ENCODE assay signal across 23 cellular contexts in the genomic region with DNA sequence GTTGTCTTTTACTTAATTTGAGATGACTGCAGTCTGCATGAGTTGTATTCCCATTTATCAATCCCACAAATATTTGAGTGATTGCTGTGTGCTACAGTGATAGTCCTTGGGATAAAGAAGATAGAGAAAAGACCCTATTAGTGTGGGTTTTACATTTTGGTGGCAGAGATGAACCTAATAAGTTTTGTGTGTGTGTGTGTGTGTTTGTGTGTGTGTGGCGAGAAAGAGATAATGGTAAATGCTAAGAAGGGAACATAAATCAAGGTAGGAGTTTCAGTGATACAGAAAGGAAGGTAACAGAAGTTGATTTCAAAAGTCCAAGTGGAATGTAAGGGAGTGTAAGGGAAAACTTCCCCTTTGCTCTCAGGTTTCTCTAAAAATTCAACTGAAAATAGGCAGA. TPM values are rescaled to one million over a fixed set of nuclear protein-coding genes. Genes with fewer than 3 reads are reported as not detected.
DNase-seq lines count a peak whose midpoint lies in the region; ATAC-seq, FAIRE-seq and TF ChIP-seq lines count a peak whose summit lies in the region.
"Had no signal": no experiment of that assay in that cellular context is flagged by ENCODE, and none has a peak within 500 bp of the region (broad histone marks: within the 10 kb centered on the region; RNA-seq: fewer than 3 reads in every experiment).

No MANE protein-coding gene starts in this region.

- H3K27ac ChIP-seq in CD4-positive, alpha-beta T cell (ENCODE audit: low read depth, low read length) = no peak overlapping the region
- H3K27ac ChIP-seq in kidney (ENCODE audit: low read depth in 2 of 2, low read length in 2 of 2) (no peak overlapping the region), dorsolateral prefrontal cortex (no peak overlapping the region)
- H3K27ac ChIP-seq: HL-60, tibial artery had no signal

- H3K27me3 ChIP-seq in CD4-positive, alpha-beta T cell (ENCODE audit: control insufficient read depth, insufficient read depth, low read length) = no peaks in the 10 kb centered on the region
- H3K27me3 ChIP-seq in dorsolateral prefrontal cortex = no peaks in the 10 kb centered on the region
- H3K27me3 ChIP-seq: tibial artery had no signal

- H3K9ac ChIP-seq in kidney (ENCODE audit: low read length in 2 of 2) = no peak overlapping the region
- H3K9ac ChIP-seq: SK-N-SH had no signal

- peaks cover 5 to 12% of the 10 kb centered on the region in 2 donors for H3K4me1 ChIP-seq in kidney (ENCODE audit: control insufficient read depth in 1 of 2, insufficient read depth in 1 of 2, low read depth in 1 of 2, low read length in 2 of 2)

- no peaks in the 10 kb centered on the region for H3K9me3 ChIP-seq in CD4-positive, alpha-beta T cell (ENCODE audit: control insufficient read depth, low read length)
- no peaks in the 10 kb centered on the region for H3K9me3 ChIP-seq in kidney (ENCODE audit: control insufficient read depth in 1 of 2, low read length in 2 of 2)
- H3K9me3 ChIP-seq: mucosa of descending colon, SK-N-SH, tibial artery had no signal

- CTCF ChIA-PET in CD4-positive, alpha-beta T cell (lab: Charles Lee) = no interaction called here
- CTCF ChIA-PET in Calu3 (lab: Charles Lee) = no interaction called here

- H3K27me3 Mint-ChIP-seq in CD4-positive, alpha-beta T cell = no peaks in the 10 kb centered on the region
- H3K27me3 Mint-ChIP-seq in Calu3 (ENCODE audit: unreplicated experiment) (no peaks in the 10 kb centered on the region), naive B cell (no peaks in the 10 kb centered on the region)

- POLR2A ChIA-PET in CD4-positive, alpha-beta T cell (lab: Charles Lee) = no interaction called here

- no peak for ATAC-seq in CD4-positive, alpha-beta T cell (ENCODE audit: poor library complexity)
- no peak for ATAC-seq in activated naive CD4-positive, alpha-beta T cell treated with anti-CD3 and anti-CD28 coated beads, Interleukin-2, amount 50 U/mL, for 72 hours
- no peak for ATAC-seq in naive B cell (ENCODE audit: low read depth in 2 of 2)
- ATAC-seq: left cardiac atrium, mucosa of descending colon, Panc1 had no signal

- no peak overlapping the region for H3K4me3 ChIP-seq in kidney (ENCODE audit: low read length in 2 of 2)
- H3K4me3 ChIP-seq in dorsolateral prefrontal cortex = no peak overlapping the region
- H3K4me3 ChIP-seq: mucosa of descending colon, tibial artery had no signal

- peak overlapping the region; percentile 74 for H3K4me3 Mint-ChIP-seq in CD4-positive, alpha-beta T cell
- H3K4me3 Mint-ChIP-seq in Calu3 (ENCODE audit: low read depth, unreplicated experiment) (no peak overlapping the region), naive B cell (peak overlapping the region in 6 of 8 donors; percentile 11 to 97 (median 47))

- intact Hi-C loops in CD4-positive, alpha-beta T cell (cut with DNase I, micrococcal nuclease) = no loop called here
- intact Hi-C loops in Calu3 (cut with micrococcal nuclease; ENCODE audit: unreplicated experiment) (no loop called here), kidney (cut with DNase I) (no loop called here), dorsolateral prefrontal cortex (cut with DNase I) (no loop called here)

- H3K9me3 Mint-ChIP-seq in CD4-positive, alpha-beta T cell = no peaks in the 10 kb centered on the region
- H3K9me3 Mint-ChIP-seq in Calu3 (ENCODE audit: low read depth, unreplicated experiment) (no peaks in the 10 kb centered on the region), naive B cell (no peaks in the 10 kb centered on the region)
- no peaks in the 10 kb centered on the region for H3K9me3 Mint-ChIP-seq in activated naive CD4-positive, alpha-beta T cell treated with anti-CD3 and anti-CD28 coated beads, Interleukin-2, amount 50 U/mL, for 72 hours

- DNase-seq in CD4-positive, alpha-beta T cell = no peak
- no peak for DNase-seq in Calu3
- no peak for DNase-seq in activated naive CD4-positive, alpha-beta T cell treated with anti-CD3 and anti-CD28 coated beads, Interleukin-2, amount 50 U/mL, for 72 hours (ENCODE audit: low spot score in 2 of 2)
- DNase-seq in naive B cell = no peak
- no peak for DNase-seq in kidney
- DNase-seq in dorsolateral prefrontal cortex = no peak
- DNase-seq in SKM-1 treated with dmso at 0.1 percent for 144 hours (lab: John Stamatoyannopoulos, UW; ENCODE audit: unreplicated experiment) = no peak
- DNase-seq: amniotic stem cell; C1 segment of cervical spinal cord; cerebellar nuclear complex; EL; foreskin melanocyte; KBM-7; left cardiac atrium; mucosa of descending colon; NCI-H1048; SK-N-SH; small intestine; stimulated activated CD4-positive, alpha-beta T cell treated with anti-CD3 and anti-CD28 coated beads, Interleukin-4, amount 100 ng/mL, for 4 hours; tibial artery had no signal

- no TSS peak for BruUV-seq in Calu3 (replicated peaks; lab: Mats Ljungman, UMichigan)

- H3K27ac Mint-ChIP-seq in CD4-positive, alpha-beta T cell = peak overlapping the region; percentile 70
- H3K27ac Mint-ChIP-seq in Calu3 (ENCODE audit: unreplicated experiment) = peak overlapping the region; percentile 10
- H3K27ac Mint-ChIP-seq in activated naive CD4-positive, alpha-beta T cell treated with anti-CD3 and anti-CD28 coated beads, Interleukin-2, amount 50 U/mL, for 72 hours = peak overlapping the region; percentile 2 to 47
- H3K27ac Mint-ChIP-seq in naive B cell = peak overlapping the region in 4 of 6 donors; percentile 37 to 86 (median 53)

- H3K36me3 ChIP-seq in kidney (ENCODE audit: control insufficient read depth in 1 of 2, insufficient read depth in 2 of 2, low read length in 2 of 2) = peaks cover 12 to 22% of the 10 kb centered on the region in 2 donors

- TF ChIP-seq CTCF in CD4-positive, alpha-beta T cell (IDR thresholded peaks at IDR 0.05) = no peak
- TF ChIP-seq CTCF in Calu3 (IDR thresholded peaks at IDR 0.05; ENCODE audit: unreplicated experiment) (no peak), kidney (IDR thresholded peaks at IDR 0.05; ENCODE audit: borderline replicate concordance, extremely low read depth, insufficient read depth) (no peak), dorsolateral prefrontal cortex (IDR thresholded peaks at IDR 0.05 in 54 of 56, conservative IDR thresholded peaks at IDR 0.05 in 2 of 56; ENCODE audit: low read depth in 1 of 56, partially characterized antibody in 56 of 56) (no peak)

- H3K4me1 Mint-ChIP-seq in CD4-positive, alpha-beta T cell (ENCODE audit: low read depth) = peaks cover 28% of the 10 kb centered on the region
- H3K4me1 Mint-ChIP-seq in Calu3 (ENCODE audit: low read depth, unreplicated experiment) (peaks cover 19% of the 10 kb centered on the region), naive B cell (peaks cover 23 to 35% (median 33%) of the 10 kb centered on the region in 3 donors)

- no peak for FAIRE-seq in kidney (lab: Jason Lieb, UNC)
- FAIRE-seq: endometrium, small intestine had no signal

- peaks cover 46% of the 10 kb centered on the region for H3K36me3 Mint-ChIP-seq in CD4-positive, alpha-beta T cell (ENCODE audit: low read depth)
- H3K36me3 Mint-ChIP-seq in Calu3 (ENCODE audit: insufficient read depth, unreplicated experiment) (peaks cover 47% of the 10 kb centered on the region), naive B cell (peaks cover 0 to 6% of the 10 kb centered on the region in 2 donors)
- H3K36me3 Mint-ChIP-seq in activated naive CD4-positive, alpha-beta T cell treated with anti-CD3 and anti-CD28 coated beads, Interleukin-2, amount 50 U/mL, for 72 hours = peaks cover 21% of the 10 kb centered on the region in 2 donors

RNA-seq across cellular contexts. Expression of a gene that starts 2.6 kb away (rescaled TPM):
- 10 to 100 TPM; 33.3 to 37.1 TPM for total RNA-seq in CD4-positive, alpha-beta T cell
- total RNA-seq in Calu3 (2022) (52.7 TPM in 2 replicates), kidney (20.3 TPM), dorsolateral prefrontal cortex (10 to 100 TPM; 14.3 to 32.8 (median 20.8) TPM)
- 10 to 100 TPM; 40.8 to 57.4 TPM for total RNA-seq in activated naive CD4-positive, alpha-beta T cell treated with anti-CD3 and anti-CD28 coated beads, Interleukin-2, amount 50 U/mL, for 72 hours
- polyA plus RNA-seq in naive B cell (ENCODE audit: low read depth in 6 of 6) (10 to 100 TPM; 12.2 to 21.3 (median 15.4) TPM), kidney (ENCODE audit: insufficient read depth, low read depth, low replicate concordance) (9.2 TPM)

RNA-seq across cellular contexts. Expression of a gene that starts 15.0 kb away (rescaled TPM):
- 10 to 100 TPM; 90.8 to 94.8 TPM for total RNA-seq in CD4-positive, alpha-beta T cell
- 459 and 461 TPM in 2 replicates for total RNA-seq in Calu3 (2022)
- 100 to 1,000 TPM; 102 to 129 TPM for total RNA-seq in activated naive CD4-positive, alpha-beta T cell treated with anti-CD3 and anti-CD28 coated beads, Interleukin-2, amount 50 U/mL, for 72 hours
- polyA plus RNA-seq in naive B cell (ENCODE audit: low read depth in 6 of 6) = 100 to 1,000 TPM; 214 to 412 (median 283) TPM
- total RNA-seq in kidney = 229 TPM
- 89.1 TPM for polyA plus RNA-seq in kidney (ENCODE audit: insufficient read depth, low read depth, low replicate concordance)
- 100 to 1,000 TPM in 53 of 120 experiments, 10 to 100 TPM in 67; 49.0 to 133 (median 97.8) TPM for total RNA-seq in dorsolateral prefrontal cortex

RNA-seq across cellular contexts. Expression of a gene that starts 34.2 kb away (rescaled TPM):
- total RNA-seq in CD4-positive, alpha-beta T cell = 10 to 100 TPM; 36.0 to 37.3 TPM
- 57.0 and 63.6 TPM in 2 replicates for total RNA-seq in Calu3 (2022)
- 10 to 100 TPM; 63.3 to 70.9 TPM for total RNA-seq in activated naive CD4-positive, alpha-beta T cell treated with anti-CD3 and anti-CD28 coated beads, Interleukin-2, amount 50 U/mL, for 72 hours
- 10 to 100 TPM; 54.1 to 79.3 (median 71.9) TPM for polyA plus RNA-seq in naive B cell (ENCODE audit: low read depth in 6 of 6)
- total RNA-seq in kidney = 48.0 TPM
- 25.0 TPM for polyA plus RNA-seq in kidney (ENCODE audit: insufficient read depth, low read depth, low replicate concordance)
- total RNA-seq in dorsolateral prefrontal cortex = 10 to 100 TPM; 31.4 to 56.3 (median 43.6) TPM

RNA-seq across cellular contexts. Expression of a gene that starts 34.3 kb away (rescaled TPM):
- 10 to 100 TPM; 12.3 to 12.9 TPM for total RNA-seq in CD4-positive, alpha-beta T cell
- total RNA-seq in Calu3 (2022) (59.8 and 66.5 TPM in 2 replicates), kidney (21.1 TPM), dorsolateral prefrontal cortex (10 to 100 TPM; 18.5 to 41.9 (median 28.2) TPM)
- 10 to 100 TPM; 35.2 to 58.3 TPM for total RNA-seq in activated naive CD4-positive, alpha-beta T cell treated with anti-CD3 and anti-CD28 coated beads, Interleukin-2, amount 50 U/mL, for 72 hours
- polyA plus RNA-seq in naive B cell (ENCODE audit: low read depth in 6 of 6) (10 to 100 TPM; 18.6 to 43.7 (median 32.1) TPM), kidney (ENCODE audit: insufficient read depth, low read depth, low replicate concordance) (7.7 TPM)

Comparison
In these comparisons a context has a peak if more than half of its experiments do, and no peak if none do; other contexts are left out.
1. H3K27ac Mint-ChIP-seq: peak in every context shown above with its lines; median percentile 70 in CD4-positive, alpha-beta T cell; 53 in naive B cell; 24 in activated naive CD4-positive, alpha-beta T cell treated with anti-CD3 and anti-CD28 coated beads, Interleukin-2, amount 50 U/mL, for 72 hours; 10 in Calu3.